ENCODE assay signal across 17 cellular contexts in the genomic region with DNA sequence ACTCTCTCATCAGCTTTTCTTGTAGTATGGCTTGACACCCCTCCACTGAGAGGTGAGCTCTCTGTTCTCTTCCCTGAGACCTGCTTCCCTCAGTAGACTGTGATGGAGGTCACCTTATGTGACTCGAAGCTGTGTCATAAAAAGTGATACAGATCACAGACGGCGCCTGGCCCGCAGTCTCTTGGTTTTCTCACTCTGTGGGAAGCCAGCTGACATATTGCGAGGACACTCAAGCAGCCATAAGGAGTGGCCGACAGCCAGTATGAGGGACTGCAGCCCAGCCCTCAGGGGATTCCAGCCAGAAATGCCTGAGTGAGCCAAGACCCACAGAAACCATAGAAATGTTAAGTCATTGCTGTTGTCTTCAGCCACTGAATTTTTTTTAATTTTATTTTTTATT.
"Had no signal": no experiment of that assay in that cellular context is flagged by ENCODE, and none has a peak within 500 bp of the region (broad histone marks: within the 10 kb centered on the region; RNA-seq: fewer than 3 reads in every experiment).

No MANE protein-coding gene starts in this region.

- H3K27ac ChIP-seq: brain microvascular endothelial cell, thoracic aorta, WERI-Rb-1 had no signal

- H3K9me3 ChIP-seq: thoracic aorta had no signal

- DNase-seq: activated CD4-positive, alpha-beta T cell treated with anti-CD3 and anti-CD28 coated beads, Interleukin-2, amount 50 U/mL, for 48 hours; activated CD8-positive, alpha-beta memory T cell treated with anti-CD3 and anti-CD28 coated beads, Interleukin-2, amount 10 ng/mL, durations not matched to agents 7 days and 5 days; activated naive CD4-positive, alpha-beta T cell treated with anti-CD3 and anti-CD28 coated beads, Interleukin-2, amount 10 ng/mL, durations not matched to agents 7 days and 5 days; activated T-cell treated with anti-CD3 and anti-CD28 coated beads, Interleukin-2, amount 50 U/mL, for 1 hour; amniotic stem cell; brain microvascular endothelial cell; effector memory CD4-positive, alpha-beta T cell; foreskin fibroblast; mesenchymal stem cell; nephron progenitor cell; occipital lobe; WERI-Rb-1 had no signal

- H3K4me3 ChIP-seq: thoracic aorta had no signal

- H3K4me1 Mint-ChIP-seq: activated CD8-positive, alpha-beta memory T cell treated with anti-CD3 and anti-CD28 coated beads, Interleukin-2, amount 10 ng/mL, durations not matched to agents 7 days and 5 days; activated naive CD4-positive, alpha-beta T cell treated with anti-CD3 and anti-CD28 coated beads, Interleukin-2, amount 10 ng/mL, durations not matched to agents 7 days and 5 days; central memory CD8-positive, alpha-beta T cell had no signal

- ATAC-seq: activated CD8-positive, alpha-beta memory T cell treated with anti-CD3 and anti-CD28 coated beads, Interleukin-2, amount 10 ng/mL, durations not matched to agents 7 days and 5 days; right cardiac atrium had no signal

- H3K36me3 ChIP-seq: brain microvascular endothelial cell, thoracic aorta, WERI-Rb-1 had no signal

- H3K36me3 Mint-ChIP-seq: activated CD8-positive, alpha-beta memory T cell treated with anti-CD3 and anti-CD28 coated beads, Interleukin-2, amount 10 ng/mL, durations not matched to agents 7 days and 5 days; activated naive CD4-positive, alpha-beta T cell treated with anti-CD3 and anti-CD28 coated beads, Interleukin-2, amount 10 ng/mL, durations not matched to agents 7 days and 5 days had no signal

- H3K4me3 Mint-ChIP-seq: activated CD8-positive, alpha-beta memory T cell treated with anti-CD3 and anti-CD28 coated beads, Interleukin-2, amount 10 ng/mL, durations not matched to agents 7 days and 5 days; activated naive CD4-positive, alpha-beta T cell treated with anti-CD3 and anti-CD28 coated beads, Interleukin-2, amount 10 ng/mL, durations not matched to agents 7 days and 5 days; central memory CD8-positive, alpha-beta T cell; dendritic cell treated with granulocyte-macrophage colony-stimulating factor and Interleukin-4, amounts not matched to agents 40 ng/mL and 50 ng/mL, for 4 days; nephron progenitor cell had no signal

- H3K27me3 ChIP-seq: brain microvascular endothelial cell had no signal

- H3K9me3 Mint-ChIP-seq: activated naive CD4-positive, alpha-beta T cell treated with anti-CD3 and anti-CD28 coated beads, Interleukin-2, amount 10 ng/mL, durations not matched to agents 7 days and 5 days; central memory CD8-positive, alpha-beta T cell; dendritic cell treated with granulocyte-macrophage colony-stimulating factor and Interleukin-4, amounts not matched to agents 40 ng/mL and 50 ng/mL, for 4 days had no signal

- H3K27ac Mint-ChIP-seq: activated CD8-positive, alpha-beta memory T cell treated with anti-CD3 and anti-CD28 coated beads, Interleukin-2, amount 10 ng/mL, durations not matched to agents 7 days and 5 days; activated naive CD4-positive, alpha-beta T cell treated with anti-CD3 and anti-CD28 coated beads, Interleukin-2, amount 10 ng/mL, durations not matched to agents 7 days and 5 days; dendritic cell treated with granulocyte-macrophage colony-stimulating factor and Interleukin-4, amounts not matched to agents 40 ng/mL and 50 ng/mL, for 4 days; nephron progenitor cell; progenitor cell of endocrine pancreas had no signal
